ENCODE assay signal across 31 cellular contexts in genomic region chrX:17976955-17977354, GRCh38.
"Had no signal": no experiment of that assay in that cellular context is flagged by ENCODE, and none has a peak within 500 bp of the region (broad histone marks: within the 10 kb centered on the region; RNA-seq: fewer than 3 reads in every experiment).

No MANE protein-coding gene starts in this region.

- ATAC-seq: activated CD8-positive, alpha-beta T cell treated with anti-CD3 and anti-CD28 coated beads for 36 hours; activated naive CD4-positive, alpha-beta T cell treated with anti-CD3 and anti-CD28 coated beads, Interleukin-2, amount 50 U/mL, for 72 hours; activated T-cell treated with anti-CD3 and anti-CD28 coated beads, Interleukin-2, amount 50 U/mL, for 4 hours; activated T-cell treated with anti-CD3 and anti-CD28 coated beads, Interleukin-2, amount 50 U/mL, for 72 hours; activated T-helper 17 cell treated with anti-CD3 and anti-CD28 coated beads, Interleukin-2, amount 50 U/mL, for 72 hours; body of pancreas had no signal

- H3K27me3 ChIP-seq: body of pancreas, brain microvascular endothelial cell had no signal

- H3K9me3 ChIP-seq: adrenal gland, body of pancreas, breast epithelium had no signal

- H3K27ac ChIP-seq: adrenal gland, body of pancreas, brain microvascular endothelial cell, breast epithelium, VCaP had no signal

- H3K4me3 ChIP-seq: adrenal gland, body of pancreas, breast epithelium had no signal

- DNase-seq: activated B cell treated with CpG ODN at 0.5 μM for 24 hours; activated CD4-positive, alpha-beta memory T cell treated with anti-CD3 and anti-CD28 coated beads for 36 hours; activated CD4-positive, alpha-beta T cell treated with anti-CD3 and anti-CD28 coated beads for 4 hours; activated CD4-positive, alpha-beta T cell treated with anti-CD3 and anti-CD28 coated beads, Interleukin-2, amount 10 ng/mL, durations not matched to agents 24 days and 14 days; activated CD4-positive, alpha-beta T cell treated with anti-CD3 and anti-CD28 coated beads, Interleukin-2, amount 50 U/mL, for 1 hour; activated CD4-positive, alpha-beta T cell treated with anti-CD3 and anti-CD28 coated beads, Interleukin-2, amount 50 U/mL, for 4 hours; activated CD4-positive, CD25-positive, alpha-beta regulatory T cell treated with anti-CD3 and anti-CD28 coated beads, Interleukin-2, amount 50 U/mL, for 72 hours; activated CD8-positive, alpha-beta memory T cell treated with anti-CD3 and anti-CD28 coated beads, Interleukin-2, amount 50 U/mL, for 4 hours; activated CD8-positive, alpha-beta T cell treated with anti-CD3 and anti-CD28 coated beads for 36 hours; activated effector memory CD4-positive, alpha-beta T cell treated with anti-CD3 and anti-CD28 coated beads, Interleukin-2, amount 50 U/mL, for 16 hours; activated gamma-delta T cell treated with Interleukin-2 at 50 U/mL for 16 hours; activated naive CD4-positive, alpha-beta T cell; activated naive CD4-positive, alpha-beta T cell treated with anti-CD3 and anti-CD28 coated beads for 36 hours; activated naive CD4-positive, alpha-beta T cell treated with anti-CD3 and anti-CD28 coated beads, Interleukin-2, amount 50 U/mL, for 16 hours; activated naive CD8-positive, alpha-beta T cell treated with anti-CD3 and anti-CD28 coated beads for 36 hours; activated T-cell treated with anti-CD3 and anti-CD28 coated beads for 4 hours; activated T-cell treated with anti-CD3 and anti-CD28 coated beads, Interleukin-2, amount 50 U/mL, for 1 hour; activated T-cell treated with anti-CD3 and anti-CD28 coated beads, Interleukin-2, amount 50 U/mL, for 4 hours; activated T-cell treated with anti-CD3 and anti-CD28 coated beads, Interleukin-2, amount 50 U/mL, for 72 hours; adrenal gland; amniotic stem cell; aorta; body of pancreas; brain microvascular endothelial cell; central memory CD4-positive, alpha-beta T cell; T-helper 2 cell; T-helper 9 cell had no signal

- H3K4me1 ChIP-seq: adrenal gland, body of pancreas, breast epithelium had no signal

- H3K36me3 ChIP-seq: adrenal gland, brain microvascular endothelial cell, breast epithelium had no signal
